ENCODE assay signal across 10 cellular contexts in the genomic region with DNA sequence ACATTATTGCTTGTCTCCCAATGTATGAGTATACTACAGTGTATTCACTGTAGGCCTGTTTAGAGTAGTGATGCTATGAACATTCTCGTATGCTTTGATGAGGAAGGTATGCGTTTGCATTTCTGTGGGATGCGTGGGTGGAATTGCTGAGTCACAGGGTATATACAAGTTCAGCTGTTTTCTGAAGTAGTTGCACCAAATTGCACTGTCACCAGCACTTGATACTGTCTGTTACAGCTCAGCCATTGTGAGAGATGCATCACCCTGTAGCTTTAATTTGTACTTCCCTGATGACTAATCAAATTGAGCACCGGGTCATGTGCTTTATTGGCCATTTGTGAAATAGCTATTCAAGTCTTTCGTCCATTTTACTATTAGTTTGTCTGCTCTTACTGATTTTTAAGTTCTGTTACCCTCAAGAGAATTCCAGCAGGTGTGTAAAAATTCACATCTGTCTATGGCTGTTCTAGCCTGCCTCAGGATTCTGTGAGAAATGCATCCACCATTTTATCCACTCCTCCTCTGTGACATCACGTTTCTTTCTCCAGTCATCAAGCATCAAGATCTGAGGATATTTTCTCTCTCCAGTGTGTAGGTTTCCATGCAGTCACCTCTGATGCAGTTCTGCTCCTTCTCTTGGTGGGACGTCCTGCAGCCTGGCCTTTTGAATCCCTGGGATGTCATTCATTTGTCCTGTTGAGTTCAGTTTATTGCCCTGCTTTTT.
A peak's percentile ranks its signal among the peaks of the same experiment; 100 is the strongest.
DNase-seq lines count a peak whose midpoint lies in the region; ATAC-seq and TF ChIP-seq lines count a peak whose summit lies in the region.
"Had no signal": no experiment of that assay in that cellular context is flagged by ENCODE, and none has a peak within 500 bp of the region (broad histone marks: within the 10 kb centered on the region; RNA-seq: fewer than 3 reads in every experiment).

No MANE protein-coding gene starts in this region.

- no peak for TF ChIP-seq POLR2A in NB4 (IDR thresholded peaks at IDR 0.05; ENCODE audit: extremely low read depth, insufficient read length)

- DNase-seq in ACHN (peak; percentile 30), NB4 (ENCODE audit: low read depth) (peak; percentile 75), natural killer cell (no peak), glutamatergic neuron (no peak), NCI-H2171 (lab: John Stamatoyannopoulos, UW) (no peak)
- peak; percentile 41 for DNase-seq in activated naive CD4-positive, alpha-beta T cell treated with anti-CD3 and anti-CD28 coated beads, Interleukin-2, amount 10 ng/mL, durations not matched to agents 7 days and 5 days
- DNase-seq: cortex of kidney, NCI-H1417 treated with DMSO at 0.1 percent for 48 hours had no signal

- H3K4me3 Mint-ChIP-seq in activated naive CD4-positive, alpha-beta T cell treated with anti-CD3 and anti-CD28 coated beads, Interleukin-2, amount 10 ng/mL, durations not matched to agents 7 days and 5 days: no peak overlapping the region
- H3K4me3 Mint-ChIP-seq in natural killer cell (no peak overlapping the region), glutamatergic neuron (ENCODE audit: unreplicated experiment) (no peak overlapping the region)

- peaks cover 11% of the 10 kb centered on the region for H3K9me3 Mint-ChIP-seq in activated naive CD4-positive, alpha-beta T cell treated with anti-CD3 and anti-CD28 coated beads, Interleukin-2, amount 10 ng/mL, durations not matched to agents 7 days and 5 days
- H3K9me3 Mint-ChIP-seq in natural killer cell (no peaks in the 10 kb centered on the region), glutamatergic neuron (ENCODE audit: unreplicated experiment) (peaks cover 3% of the 10 kb centered on the region)

- in situ Hi-C loops in ACHN (cut with HindIII; ENCODE audit: low pct_ligation_motif_present, low pct_unique_long_range_greater_than_20kb, low sequenced_read_pairs): no loop called here

- intact Hi-C loops in natural killer cell (cut with micrococcal nuclease): no loop called here

- peaks cover 85% of the 10 kb centered on the region for H3K4me1 Mint-ChIP-seq in activated naive CD4-positive, alpha-beta T cell treated with anti-CD3 and anti-CD28 coated beads, Interleukin-2, amount 10 ng/mL, durations not matched to agents 7 days and 5 days
- H3K4me1 Mint-ChIP-seq in natural killer cell (peaks cover 81 to 83% of the 10 kb centered on the region in 2 donors), glutamatergic neuron (ENCODE audit: low read depth, unreplicated experiment) (peaks cover 15% of the 10 kb centered on the region)

- no peak overlapping the region for H3K4me3 ChIP-seq in NB4 (ENCODE audit: low read depth, low read length)

- no peak overlapping the region for H3K27ac Mint-ChIP-seq in activated naive CD4-positive, alpha-beta T cell treated with anti-CD3 and anti-CD28 coated beads, Interleukin-2, amount 10 ng/mL, durations not matched to agents 7 days and 5 days
- H3K27ac Mint-ChIP-seq in natural killer cell (peak overlapping the region; percentile 36 to 89), glutamatergic neuron (ENCODE audit: unreplicated experiment) (no peak overlapping the region)

- CTCF ChIA-PET in activated naive CD4-positive, alpha-beta T cell treated with anti-CD3 and anti-CD28 coated beads, Interleukin-2, amount 10 ng/mL, durations not matched to agents 7 days and 5 days (lab: Charles Lee): interaction anchor here (0.9 to 6.9 kb wide), 3 partner anchors 17 to 24 kb away, joined by 3 to 31 read pairs (median 4); no protein-coding TSS in a partner anchor

- TF ChIP-seq CTCF in NB4 (IDR thresholded peaks at IDR 0.05; ENCODE audit: low read depth, low read length) (no peak), natural killer cell (IDR thresholded peaks at IDR 0.05) (no peak), glutamatergic neuron (IDR thresholded peaks at IDR 0.05; ENCODE audit: partially characterized antibody, unreplicated experiment) (no peak)

- peaks cover 72% of the 10 kb centered on the region for H3K36me3 Mint-ChIP-seq in activated naive CD4-positive, alpha-beta T cell treated with anti-CD3 and anti-CD28 coated beads, Interleukin-2, amount 10 ng/mL, durations not matched to agents 7 days and 5 days
- no peaks in the 10 kb centered on the region for H3K36me3 Mint-ChIP-seq in natural killer cell
- H3K36me3 Mint-ChIP-seq in glutamatergic neuron (ENCODE audit: unreplicated experiment): no peaks in the 10 kb centered on the region

- ATAC-seq in natural killer cell (peak in 1 of 3 donors; percentile 10), GM21381 (IDR thresholded peaks at IDR 0.05; ENCODE audit: unreplicated experiment) (no peak), GM19455 (IDR thresholded peaks at IDR 0.05; ENCODE audit: unreplicated experiment) (no peak)

- no peaks in the 10 kb centered on the region for H3K27me3 Mint-ChIP-seq in activated naive CD4-positive, alpha-beta T cell treated with anti-CD3 and anti-CD28 coated beads, Interleukin-2, amount 10 ng/mL, durations not matched to agents 7 days and 5 days
- H3K27me3 Mint-ChIP-seq in natural killer cell (ENCODE audit: low read depth in 2 of 2): no peaks in the 10 kb centered on the region
- no peaks in the 10 kb centered on the region for H3K27me3 Mint-ChIP-seq in glutamatergic neuron (ENCODE audit: unreplicated experiment)

Comparison
In these comparisons a context has a peak if more than half of its experiments do, and no peak if none do; other contexts are left out.
1. DNase-seq: peak in ACHN (single experiment), NB4 (single experiment) and activated naive CD4-positive, alpha-beta T cell treated with anti-CD3 and anti-CD28 coated beads, Interleukin-2, amount 10 ng/mL, durations not matched to agents 7 days and 5 days (single experiment); none in natural killer cell (single experiment), glutamatergic neuron (single experiment) and NCI-H2171 (single experiment).
2. H3K27ac Mint-ChIP-seq: peak in natural killer cell (2 of 2); none in activated naive CD4-positive, alpha-beta T cell treated with anti-CD3 and anti-CD28 coated beads, Interleukin-2, amount 10 ng/mL, durations not matched to agents 7 days and 5 days (single experiment) and glutamatergic neuron (single experiment).